In genomic region chr14:105853089-105853906, GRCh38 we compare ENCODE assay signal across 12 cellular contexts.
DNase-seq lines count a peak whose midpoint lies in the region; TF ChIP-seq lines count a peak whose summit lies in the region.
"Had no signal": no experiment of that assay in that cellular context is flagged by ENCODE, and none has a peak within 500 bp of the region (broad histone marks: within the 10 kb centered on the region; RNA-seq: fewer than 3 reads in every experiment).

No MANE protein-coding gene starts in this region.

- H3K36me3 ChIP-seq in BE2C (peaks cover 4% of the 10 kb centered on the region; the same call in 1 of the 2 replicates), OCI-LY1 (ENCODE audit: insufficient read depth, low read length) (peaks cover 61% of the 10 kb centered on the region)

- H2AFZ ChIP-seq in OCI-LY1 (ENCODE audit: low read length): no peak overlapping the region

- H3K4me2 ChIP-seq in OCI-LY1 (ENCODE audit: low read length): peak overlapping the region; percentile 15; the same call in 1 of the 2 replicates

- DNase-seq in BE2C (peak; percentile 95), DMS 273 treated with DMSO at 0.1 percent for 48 hours (lab: John Stamatoyannopoulos, UW) (peak; percentile 92), islet precursor cell (peak; percentile 46), NCI-H510A (lab: John Stamatoyannopoulos, UW) (no peak), NCI-H1105 (lab: John Stamatoyannopoulos, UW) (no peak), NCI-H1048 (lab: John Stamatoyannopoulos, UW) (no peak)
- no peak for DNase-seq in activated CD4-positive, CD25-positive, alpha-beta regulatory T cell treated with anti-CD3 and anti-CD28 coated beads, Interleukin-2, amount 50 U/mL, for 72 hours
- DNase-seq: CD4-positive, alpha-beta T cell; IMR-90; NCI-H2081 treated with DMSO at 0.1 percent for 48 hours had no signal

- H3K27ac ChIP-seq in OCI-LY1 (ENCODE audit: low read depth, low read length, poor library complexity, severe bottlenecking): peak overlapping the region; percentile 100

- no peaks in the 10 kb centered on the region for H4K20me1 ChIP-seq in OCI-LY1 (ENCODE audit: insufficient read depth, low read length)

- no peaks in the 10 kb centered on the region for H3K9me2 ChIP-seq in OCI-LY1 (ENCODE audit: low read depth, low read length)

- peaks cover 26% of the 10 kb centered on the region for H3F3A ChIP-seq in OCI-LY1 (ENCODE audit: insufficient read depth, low read length)

- H3K4me3 ChIP-seq in BE2C (ENCODE audit: low read depth, low read length) (no peak overlapping the region), OCI-LY1 (ENCODE audit: low read depth, low read length, poor library complexity, severe bottlenecking) (peak overlapping the region; percentile 11)
- H3K4me3 ChIP-seq: lung had no signal

- H3K4me1 ChIP-seq in BE2C (peaks cover 24% of the 10 kb centered on the region), OCI-LY1 (ENCODE audit: insufficient read depth, low read length, severe bottlenecking) (peaks cover 57% of the 10 kb centered on the region)

- H3K9me3 ChIP-seq in BE2C: no peaks in the 10 kb centered on the region
- H3K9me3 ChIP-seq in OCI-LY1 (ENCODE audit: low read length): no peaks in the 10 kb centered on the region

- no peaks in the 10 kb centered on the region; the same call in 1 of the 2 replicates for H3K79me2 ChIP-seq in OCI-LY1 (ENCODE audit: insufficient read depth, low read length)

- TF ChIP-seq CTCF in BE2C (IDR thresholded peaks at IDR 0.05; ENCODE audit: low read depth, low read length) (no peak), OCI-LY1 (IDR thresholded peaks at IDR 0.05; ENCODE audit: low read length) (no peak)

- peak overlapping the region; percentile 54; the same call in 1 of the 2 replicates for H3K9ac ChIP-seq in OCI-LY1 (ENCODE audit: low read length)

- H3K27me3 ChIP-seq in BE2C (no peaks in the 10 kb centered on the region), OCI-LY1 (ENCODE audit: insufficient read depth, low read length) (no peaks in the 10 kb centered on the region)

Comparison
In these comparisons a context has a peak if more than half of its experiments do, and no peak if none do; other contexts are left out.
1. DNase-seq: peak in BE2C (single experiment), DMS 273 treated with DMSO at 0.1 percent for 48 hours (single experiment) and islet precursor cell (single experiment); none in activated CD4-positive, CD25-positive, alpha-beta regulatory T cell treated with anti-CD3 and anti-CD28 coated beads, Interleukin-2, amount 50 U/mL, for 72 hours (single experiment), NCI-H510A (single experiment), NCI-H1105 (single experiment) and NCI-H1048 (single experiment).